Comparison of ENCODE assay signal across 18 cellular contexts in the genomic region with DNA sequence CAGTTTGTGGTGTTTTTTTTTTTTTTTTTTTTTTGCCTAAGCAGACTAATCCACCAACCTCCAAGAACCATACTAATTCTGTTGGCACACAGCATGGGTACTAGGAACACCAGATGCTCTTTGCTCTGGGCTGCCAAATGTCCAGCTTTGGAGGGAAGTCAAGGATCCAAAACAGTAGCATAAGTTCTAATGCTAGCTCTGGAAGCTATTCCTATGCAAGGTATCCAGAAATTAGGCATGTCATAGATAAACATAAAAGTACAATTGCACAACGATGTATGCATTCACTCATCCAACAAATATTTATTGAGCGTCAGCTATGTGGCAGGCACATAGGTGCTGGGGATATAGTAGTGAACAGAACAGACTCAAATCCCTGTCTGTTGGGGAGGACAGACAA.
DNase-seq lines count a peak whose midpoint lies in the region; ATAC-seq and TF ChIP-seq lines count a peak whose summit lies in the region.
"Had no signal": no experiment of that assay in that cellular context is flagged by ENCODE, and none has a peak within 500 bp of the region (broad histone marks: within the 10 kb centered on the region; RNA-seq: fewer than 3 reads in every experiment).

No MANE protein-coding gene starts in this region.

- WGBS in mammary epithelial cell (ENCODE audit: low coverage, missing lambda C conversion rate), result 0% methylated on average over 2 of the region's 2 CpGs
- WGBS in hepatocyte (ENCODE audit: low lambda C conversion rate, missing lambda C conversion rate), result 62% methylated on average over 2 of the region's 2 CpGs

- H3K27me3 Mint-ChIP-seq in stimulated activated memory B cell treated with anti-CD40 and anti-IgM and Interleukin-4, amounts not matched to agents 10 μg/mL and 1 μg/mL and 100 μg/mL, for 72 hours, result no peaks in the 10 kb centered on the region

- no peaks in the 10 kb centered on the region for H3K4me1 Mint-ChIP-seq in stimulated activated memory B cell treated with anti-CD40 and anti-IgM and Interleukin-4, amounts not matched to agents 10 μg/mL and 1 μg/mL and 100 μg/mL, for 72 hours
- H3K4me1 Mint-ChIP-seq: nephron progenitor cell had no signal

- no peak overlapping the region for H3K4me3 Mint-ChIP-seq in stimulated activated memory B cell treated with anti-CD40 and anti-IgM and Interleukin-4, amounts not matched to agents 10 μg/mL and 1 μg/mL and 100 μg/mL, for 72 hours
- H3K4me3 Mint-ChIP-seq: activated T-cell treated with anti-CD3 and anti-CD28 coated beads, Interleukin-2, amount 50 U/mL, for 72 hours; nephron progenitor cell had no signal

- H3K27ac ChIP-seq in ACC112 (ENCODE audit: low read depth, low read length), result peak overlapping the region; percentile 72
- peak overlapping the region; percentile 19 for H3K27ac ChIP-seq in mammary epithelial cell (ENCODE audit: insufficient read depth, low read depth, low read length)
- H3K27ac ChIP-seq in hepatocyte, result peak overlapping the region; percentile 47
- H3K27ac ChIP-seq: foreskin keratinocyte, tibial nerve had no signal

- no peaks in the 10 kb centered on the region for H4K20me1 ChIP-seq in mammary epithelial cell (ENCODE audit: insufficient read depth, low read length)
- no peaks in the 10 kb centered on the region for H4K20me1 ChIP-seq in hepatocyte (ENCODE audit: insufficient read depth, poor library complexity, severe bottlenecking)

- H3K4me2 ChIP-seq in mammary epithelial cell (ENCODE audit: insufficient read depth, low read depth, low read length) (peak overlapping the region; percentile 34), hepatocyte (no peak overlapping the region)

- CTCF ChIA-PET in mammary epithelial cell (lab: Charles Lee; ENCODE audit: low non-redundant PET), result interaction anchor here (0.5 kb wide), 1 partner anchor 261 kb away, joined by 3 read pairs; no protein-coding TSS in a partner anchor

- no peaks in the 10 kb centered on the region for H3K79me2 ChIP-seq in ACC112 (ENCODE audit: control insufficient read depth, insufficient read depth, low read length, unreplicated experiment)
- H3K79me2 ChIP-seq in mammary epithelial cell (ENCODE audit: insufficient read depth, low read length), result no peaks in the 10 kb centered on the region
- no peaks in the 10 kb centered on the region for H3K79me2 ChIP-seq in hepatocyte

- TF ChIP-seq CTCF in LNCaP clone FGC (IDR thresholded peaks at IDR 0.05; ENCODE audit: control insufficient read depth, extremely low read depth, insufficient read depth) (no peak), mammary epithelial cell (conservative IDR thresholded peaks at IDR 0.05 in 1 of 2, IDR thresholded peaks at IDR 0.05 in 1 of 2; ENCODE audit: extremely low read depth in 1 of 2, insufficient read depth in 1 of 2, low read depth in 1 of 2, low read length in 2 of 2) (no peak), hepatocyte (IDR thresholded peaks at IDR 0.05; ENCODE audit: poor library complexity) (no peak)

- peak; percentile 98 for DNase-seq in LNCaP clone FGC (ENCODE audit: low read depth)
- peak; percentile 51 for DNase-seq in mammary epithelial cell
- no peak for DNase-seq in hepatocyte (ENCODE audit: low spot score)
- DNase-seq in KBM-7, result no peak
- DNase-seq: activated CD4-positive, alpha-beta T cell treated with anti-CD3 and anti-CD28 coated beads, Interleukin-2, amount 50 U/mL, for 48 hours; activated T-cell treated with anti-CD3 and anti-CD28 coated beads, Interleukin-2, amount 50 U/mL, for 72 hours; DMS153; NCI-H1417; NCI-H510A; nephron progenitor cell; stimulated activated CD4-positive, alpha-beta T cell treated with anti-CD3 and anti-CD28 coated beads, Interleukin-4, amount 100 ng/mL, for 1 hour had no signal

- H3K36me3 ChIP-seq in ACC112 (ENCODE audit: insufficient read depth, low read length) (no peaks in the 10 kb centered on the region), mammary epithelial cell (ENCODE audit: insufficient read depth, low read length) (no peaks in the 10 kb centered on the region), hepatocyte (replicated peaks; ENCODE audit: insufficient read depth, low read depth) (no peaks in the 10 kb centered on the region)
- H3K36me3 ChIP-seq: tibial nerve had no signal

- dilution Hi-C loops in mammary epithelial cell (cut with HindIII; ENCODE audit: low sequenced_read_pairs), result no loop called here

- H3K27ac Mint-ChIP-seq in stimulated activated memory B cell treated with anti-CD40 and anti-IgM and Interleukin-4, amounts not matched to agents 10 μg/mL and 1 μg/mL and 100 μg/mL, for 72 hours, result no peak overlapping the region
- H3K27ac Mint-ChIP-seq: activated T-cell treated with anti-CD3 and anti-CD28 coated beads, Interleukin-2, amount 50 U/mL, for 72 hours; nephron progenitor cell had no signal

- H3K4me1 ChIP-seq in ACC112 (ENCODE audit: control insufficient read depth, insufficient read depth, low read length, unreplicated experiment), result peaks cover 58% of the 10 kb centered on the region
- peaks cover 38% of the 10 kb centered on the region for H3K4me1 ChIP-seq in mammary epithelial cell (ENCODE audit: insufficient read depth, low read length)
- H3K4me1 ChIP-seq in hepatocyte (ENCODE audit: insufficient read depth), result peaks cover 13% of the 10 kb centered on the region

- H2AFZ ChIP-seq in ACC112 (ENCODE audit: low read length, unreplicated experiment) (no peak overlapping the region), mammary epithelial cell (ENCODE audit: low read depth, low read length) (no peak overlapping the region), hepatocyte (no peak overlapping the region)

- no peaks in the 10 kb centered on the region for H3K9me3 ChIP-seq in mammary epithelial cell (replicated peaks; ENCODE audit: insufficient read depth, low read length)
- H3K9me3 ChIP-seq in hepatocyte (ENCODE audit: low read depth), result no peaks in the 10 kb centered on the region

- no peak overlapping the region for H3K4me3 ChIP-seq in ACC112 (ENCODE audit: low read depth, low read length)
- no peak overlapping the region for H3K4me3 ChIP-seq in LNCaP clone FGC (ENCODE audit: low read depth, low read length)
- no peak overlapping the region for H3K4me3 ChIP-seq in mammary epithelial cell (replicated peaks in 1 of 3; ENCODE audit: insufficient read depth in 1 of 3, low read depth in 2 of 3, low read length in 3 of 3)
- no peak overlapping the region for H3K4me3 ChIP-seq in hepatocyte
- H3K4me3 ChIP-seq: dorsolateral prefrontal cortex, tibial nerve had no signal

- BruUV-seq in mammary epithelial cell (replicated peaks; lab: Mats Ljungman, UMichigan), result TSS peak; percentile 22

- H3K36me3 Mint-ChIP-seq in stimulated activated memory B cell treated with anti-CD40 and anti-IgM and Interleukin-4, amounts not matched to agents 10 μg/mL and 1 μg/mL and 100 μg/mL, for 72 hours, result no peaks in the 10 kb centered on the region

- no peaks in the 10 kb centered on the region for H3K9me2 ChIP-seq in hepatocyte (replicated peaks; ENCODE audit: insufficient read depth)

- in situ Hi-C loops in mammary epithelial cell (cut with MboI; ENCODE audit: low sequenced_read_pairs in 2 of 2), result no loop called here
- in situ Hi-C loops in KBM-7 (cut with MboI; ENCODE audit: low pct_unique_long_range_greater_than_20kb, low sequenced_read_pairs), result no loop called here

- no peaks in the 10 kb centered on the region for H3K9me3 Mint-ChIP-seq in stimulated activated memory B cell treated with anti-CD40 and anti-IgM and Interleukin-4, amounts not matched to agents 10 μg/mL and 1 μg/mL and 100 μg/mL, for 72 hours
- H3K9me3 Mint-ChIP-seq: activated T-cell treated with anti-CD3 and anti-CD28 coated beads, Interleukin-2, amount 50 U/mL, for 72 hours had no signal

- no peak for ATAC-seq in stimulated activated memory B cell treated with anti-CD40 and anti-IgM and Interleukin-4, amounts not matched to agents 10 μg/mL and 1 μg/mL and 100 μg/mL, for 72 hours
- ATAC-seq in HG03159 (IDR thresholded peaks at IDR 0.05; ENCODE audit: unreplicated experiment) (no peak), GM19328 (IDR thresholded peaks at IDR 0.05; ENCODE audit: unreplicated experiment) (no peak)
- ATAC-seq: foreskin keratinocyte had no signal

- no peaks in the 10 kb centered on the region for H3K27me3 ChIP-seq in ACC112 (ENCODE audit: insufficient read depth, low read length)
- no peaks in the 10 kb centered on the region for H3K27me3 ChIP-seq in mammary epithelial cell (ENCODE audit: insufficient read depth, low read length)
- no peaks in the 10 kb centered on the region for H3K27me3 ChIP-seq in hepatocyte
- H3K27me3 ChIP-seq: dorsolateral prefrontal cortex, foreskin keratinocyte, tibial nerve had no signal

- peak overlapping the region; percentile 18 for H3K9ac ChIP-seq in mammary epithelial cell (ENCODE audit: insufficient read depth, low read length)

- intact Hi-C loops in mammary epithelial cell (cut with micrococcal nuclease), result loop anchor here (2.0 to 5.0 kb wide), 3 partner anchors 37 to 68 kb away; a partner anchor contains a TSS

Comparison
In these comparisons a context has a peak if more than half of its experiments do, and no peak if none do; other contexts are left out.
1. H3K27ac ChIP-seq: peak in every context shown above with its lines; median percentile 72 in ACC112; 47 in hepatocyte; 19 in mammary epithelial cell.
2. DNase-seq: peak in LNCaP clone FGC (single experiment) and mammary epithelial cell (single experiment); none in hepatocyte (single experiment) and KBM-7 (single experiment).